Comparison of ENCODE assay signal across 9 cellular contexts in the genomic region with DNA sequence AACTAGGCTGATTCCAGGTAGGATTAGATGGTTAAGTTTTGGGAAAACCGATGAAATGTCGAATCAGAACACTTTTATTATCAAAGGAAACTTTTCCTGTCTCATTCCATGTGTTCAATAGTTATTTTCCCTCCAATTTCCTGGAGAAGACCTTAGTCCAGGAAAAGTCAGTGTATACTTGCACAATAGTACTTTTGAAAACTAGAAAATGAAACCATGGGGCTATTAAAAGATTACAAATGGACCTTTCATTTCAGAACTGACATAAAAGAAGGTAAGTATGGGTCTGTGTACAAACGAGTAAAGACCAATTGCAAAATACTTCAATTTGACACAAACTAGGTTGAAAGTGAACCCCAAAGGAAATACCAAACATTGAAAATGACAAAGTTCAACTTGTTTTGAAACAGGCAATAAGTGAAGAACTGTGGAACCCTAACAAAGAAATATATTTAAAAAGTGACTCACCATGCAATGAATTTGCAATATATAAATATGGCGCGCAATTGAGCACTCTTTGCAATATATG. TPM values are rescaled to one million over a fixed set of nuclear protein-coding genes. Genes with fewer than 3 reads are reported as not detected.
DNase-seq lines count a peak whose midpoint lies in the region; ATAC-seq and TF ChIP-seq lines count a peak whose summit lies in the region.
"Had no signal": no experiment of that assay in that cellular context is flagged by ENCODE, and none has a peak within 500 bp of the region (broad histone marks: within the 10 kb centered on the region; RNA-seq: fewer than 3 reads in every experiment).

No MANE protein-coding gene starts in this region.

- H3K27me3 ChIP-seq in prostate gland (replicated peaks; ENCODE audit: insufficient read depth), result no peaks in the 10 kb centered on the region

- H3K4me1 Mint-ChIP-seq in CD14-positive monocyte, result peaks cover 49% of the 10 kb centered on the region
- H3K4me1 Mint-ChIP-seq in stimulated activated naive CD8-positive, alpha-beta T cell treated with anti-CD3 and anti-CD28 coated beads, Interleukin-15, amount 100 ng/mL, for 72 hours, result peaks cover 22% of the 10 kb centered on the region

- H3K36me3 Mint-ChIP-seq in CD14-positive monocyte, result peaks cover 0 to 2% of the 10 kb centered on the region in 2 donors

- CTCF ChIA-PET in RWPE1 (lab: Yijun Ruan, JAX), result interaction anchor here (0.6 to 2.8 kb wide), 2 partner anchors 8 to 13 kb away, joined by 3 to 18 read pairs; no protein-coding TSS in a partner anchor

- WGBS in prostate gland, result 79% methylated on average over 5 of the region's 5 CpGs

- H3K4me3 ChIP-seq in prostate gland, result peak overlapping the region; percentile 51 to 64

- peak overlapping the region; percentile 96 for H3K27ac ChIP-seq in RWPE1
- peak overlapping the region; percentile 90 to 93 for H3K27ac ChIP-seq in prostate gland

- intact Hi-C loops in CD14-positive monocyte (cut with micrococcal nuclease) (loop anchor here (5.0 to 10.0 kb wide), 3 partner anchors 43 to 940 kb away; a partner anchor contains a TSS), prostate gland (cut with DNase I) (loop anchor here (5.0 kb wide), 1 partner anchor 43 kb away; a partner anchor contains a TSS)

- DNase-seq in CD14-positive monocyte (ENCODE audit: low spot score), result no peak
- DNase-seq in RWPE1 (ENCODE audit: low spot score), result no peak
- peak; percentile 40 for DNase-seq in fibroblast of peridontal ligament (ENCODE audit: extremely low read depth)
- no peak for DNase-seq in prostate gland (ENCODE audit: low spot score)
- DNase-seq in AG08395 (ENCODE audit: low spot score), result no peak
- no peak for DNase-seq in stimulated activated naive CD8-positive, alpha-beta T cell treated with anti-CD3 and anti-CD28 coated beads, Interleukin-15, amount 100 ng/mL, for 72 hours
- DNase-seq: caudate nucleus had no signal

- H3K4me1 ChIP-seq in prostate gland (replicated peaks), result peaks cover 18% of the 10 kb centered on the region

- POLR2A ChIA-PET in RWPE1 (lab: Yijun Ruan, JAX; ENCODE audit: low non-redundant PET), result no interaction called here

- no peaks in the 10 kb centered on the region for H3K9me3 Mint-ChIP-seq in CD14-positive monocyte
- no peaks in the 10 kb centered on the region for H3K9me3 Mint-ChIP-seq in stimulated activated naive CD8-positive, alpha-beta T cell treated with anti-CD3 and anti-CD28 coated beads, Interleukin-15, amount 100 ng/mL, for 72 hours

- peak overlapping the region in 2 of 7 donors; percentile 32 to 41 for H3K27ac Mint-ChIP-seq in CD14-positive monocyte
- no peak overlapping the region for H3K27ac Mint-ChIP-seq in stimulated activated naive CD8-positive, alpha-beta T cell treated with anti-CD3 and anti-CD28 coated beads, Interleukin-15, amount 100 ng/mL, for 72 hours

- no peaks in the 10 kb centered on the region for H3K9me3 ChIP-seq in prostate gland

- TF ChIP-seq CTCF in CD14-positive monocyte (IDR thresholded peaks at IDR 0.05), result no peak
- TF ChIP-seq CTCF in RWPE1 (conservative IDR thresholded peaks at IDR 0.05; ENCODE audit: low read depth), result no peak
- TF ChIP-seq CTCF in prostate gland (IDR thresholded peaks at IDR 0.05), result no peak

- H3K27me3 Mint-ChIP-seq in CD14-positive monocyte (ENCODE audit: low read depth in 3 of 3), result peaks cover 0 to 2% (median 1%) of the 10 kb centered on the region in 3 donors
- H3K27me3 Mint-ChIP-seq in stimulated activated naive CD8-positive, alpha-beta T cell treated with anti-CD3 and anti-CD28 coated beads, Interleukin-15, amount 100 ng/mL, for 72 hours, result no peaks in the 10 kb centered on the region

- no peaks in the 10 kb centered on the region for H3K36me3 ChIP-seq in prostate gland

- peak overlapping the region; percentile 7 to 88 for H3K4me3 Mint-ChIP-seq in CD14-positive monocyte
- H3K4me3 Mint-ChIP-seq in stimulated activated naive CD8-positive, alpha-beta T cell treated with anti-CD3 and anti-CD28 coated beads, Interleukin-15, amount 100 ng/mL, for 72 hours, result no peak overlapping the region

- no peak for TF ChIP-seq POLR2A in prostate gland (IDR thresholded peaks at IDR 0.05)

- no peak for ATAC-seq in HG03469 (IDR thresholded peaks at IDR 0.05; ENCODE audit: unreplicated experiment)
- ATAC-seq in HG03039 (IDR thresholded peaks at IDR 0.05; ENCODE audit: unreplicated experiment), result no peak
- no peak for ATAC-seq in stimulated activated naive CD8-positive, alpha-beta T cell treated with anti-CD3 and anti-CD28 coated beads, Interleukin-15, amount 100 ng/mL, for 72 hours

RNA-seq across cellular contexts. Expression of a gene that starts 2.1 kb away (rescaled TPM):
- 1 to 10 TPM; 2.0 to 2.9 TPM for polyA plus RNA-seq in CD14-positive monocyte
- total RNA-seq in prostate gland, result 10 to 100 TPM; 17.0 to 28.6 TPM

RNA-seq across cellular contexts. Expression of a gene that starts 28.6 kb away (rescaled TPM):
- 1 to 10 TPM; 3.7 to 9.2 TPM for polyA plus RNA-seq in CD14-positive monocyte
- total RNA-seq in prostate gland, result 10 to 100 TPM; 32.8 to 35.3 TPM

RNA-seq across cellular contexts. Expression of a gene that starts 44.5 kb away (rescaled TPM):
- 1 to 10 TPM; 5.8 to 6.7 TPM for polyA plus RNA-seq in CD14-positive monocyte
- total RNA-seq in prostate gland, result 10 to 100 TPM; 12.3 to 26.2 TPM

RNA-seq across cellular contexts. Expression of a gene that starts 51.6 kb away (rescaled TPM):
- polyA plus RNA-seq in CD14-positive monocyte, result not detected
- 1 to 10 TPM; 4.7 to 5.5 TPM for total RNA-seq in prostate gland

RNA-seq across cellular contexts. Expression of a gene that starts 52.0 kb away (rescaled TPM):
- polyA plus RNA-seq in CD14-positive monocyte, result 1 to 10 TPM; 6.2 to 9.7 TPM
- 10 to 100 TPM; 15.3 to 41.4 TPM for total RNA-seq in prostate gland

Comparison
In these comparisons a context has a peak if more than half of its experiments do, and no peak if none do; other contexts are left out.
1. H3K4me3 Mint-ChIP-seq: peak in CD14-positive monocyte (2 of 2); none in stimulated activated naive CD8-positive, alpha-beta T cell treated with anti-CD3 and anti-CD28 coated beads, Interleukin-15, amount 100 ng/mL, for 72 hours (0 of 2).